ENCODE assay signal across 9 cellular contexts in the genomic region with DNA sequence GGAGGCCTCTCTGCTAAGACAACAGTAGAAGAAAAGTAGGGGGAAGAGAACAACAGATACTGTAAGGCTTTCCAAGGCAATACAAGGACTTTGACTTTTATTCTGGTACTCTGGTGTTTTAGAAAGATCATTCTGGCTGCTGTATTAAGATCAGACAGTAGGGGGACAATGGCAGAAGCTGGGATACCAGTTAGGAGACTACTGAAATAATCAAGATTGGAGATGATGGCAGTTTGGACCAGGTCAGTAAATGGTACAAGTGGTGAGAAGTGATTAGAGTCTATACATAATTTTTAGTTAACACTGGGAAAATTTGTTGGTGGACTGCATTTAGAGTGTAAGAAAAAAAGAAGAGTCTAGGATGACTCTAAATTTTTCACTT.
DNase-seq lines count a peak whose midpoint lies in the region; ATAC-seq and TF ChIP-seq lines count a peak whose summit lies in the region.
"Had no signal": no experiment of that assay in that cellular context is flagged by ENCODE, and none has a peak within 500 bp of the region (broad histone marks: within the 10 kb centered on the region; RNA-seq: fewer than 3 reads in every experiment).

No MANE protein-coding gene starts in this region.

- no peaks in the 10 kb centered on the region for H3K27me3 ChIP-seq in adrenal gland
- no peaks in the 10 kb centered on the region for H3K27me3 ChIP-seq in left lung
- no peaks in the 10 kb centered on the region for H3K27me3 ChIP-seq in MG63

- TF ChIP-seq CTCF in adrenal gland (IDR thresholded peaks at IDR 0.05) (peak; percentile 9 to 55 (median 48)), left lung (IDR thresholded peaks at IDR 0.05) (peak; percentile 20 to 30)

- H3K9me3 Mint-ChIP-seq in activated naive CD4-positive, alpha-beta T cell treated with anti-CD3 and anti-CD28 coated beads, Interleukin-2, amount 50 U/mL, for 72 hours: no peaks in the 10 kb centered on the region
- H3K9me3 Mint-ChIP-seq in activated T-helper 2 cell treated with anti-CD3 and anti-CD28 coated beads, Interferon-gamma antibody, Interleukin-2, Interleukin-4, amounts not matched to agents 10 μg/mL and 5 μg/mL and 100 μg/mL, durations not matched to agents 14 hours and 24 hours and 36 hours: no peaks in the 10 kb centered on the region

- peaks cover 0 to 7% of the 10 kb centered on the region in 2 donors for H3K36me3 Mint-ChIP-seq in activated naive CD4-positive, alpha-beta T cell treated with anti-CD3 and anti-CD28 coated beads, Interleukin-2, amount 50 U/mL, for 72 hours
- peaks cover 60% of the 10 kb centered on the region for H3K36me3 Mint-ChIP-seq in activated T-helper 2 cell treated with anti-CD3 and anti-CD28 coated beads, Interferon-gamma antibody, Interleukin-2, Interleukin-4, amounts not matched to agents 10 μg/mL and 5 μg/mL and 100 μg/mL, durations not matched to agents 14 hours and 24 hours and 36 hours (ENCODE audit: low read depth)

- peaks cover 1% of the 10 kb centered on the region for H3K4me1 Mint-ChIP-seq in activated T-helper 2 cell treated with anti-CD3 and anti-CD28 coated beads, Interferon-gamma antibody, Interleukin-2, Interleukin-4, amounts not matched to agents 10 μg/mL and 5 μg/mL and 100 μg/mL, durations not matched to agents 14 hours and 24 hours and 36 hours (ENCODE audit: low read depth)

- peak overlapping the region; percentile 0 to 2 for H3K27ac Mint-ChIP-seq in activated naive CD4-positive, alpha-beta T cell treated with anti-CD3 and anti-CD28 coated beads, Interleukin-2, amount 50 U/mL, for 72 hours
- H3K27ac Mint-ChIP-seq in activated T-helper 2 cell treated with anti-CD3 and anti-CD28 coated beads, Interferon-gamma antibody, Interleukin-2, Interleukin-4, amounts not matched to agents 10 μg/mL and 5 μg/mL and 100 μg/mL, durations not matched to agents 14 hours and 24 hours and 36 hours: no peak overlapping the region
- H3K27ac Mint-ChIP-seq: activated naive CD8-positive, alpha-beta T cell had no signal

- peaks cover 0 to 43% of the 10 kb centered on the region in 2 donors for H3K36me3 ChIP-seq in adrenal gland (replicated peaks in 1 of 2)
- peaks cover 0 to 88% of the 10 kb centered on the region in 2 donors for H3K36me3 ChIP-seq in left lung
- peaks cover 16% of the 10 kb centered on the region for H3K36me3 ChIP-seq in MG63

- no peaks in the 10 kb centered on the region for H3K9me3 ChIP-seq in adrenal gland (replicated peaks in 1 of 3)
- H3K9me3 ChIP-seq in left lung: no peaks in the 10 kb centered on the region
- H3K9me3 ChIP-seq in MG63: no peaks in the 10 kb centered on the region

- peak in 1 of 2 donors; percentile 40 for ATAC-seq in activated naive CD4-positive, alpha-beta T cell treated with anti-CD3 and anti-CD28 coated beads, Interleukin-2, amount 50 U/mL, for 72 hours
- ATAC-seq in left lung: peak; percentile 44
- ATAC-seq in GM18873 (IDR thresholded peaks at IDR 0.05; ENCODE audit: low FRiP score, unreplicated experiment): no peak

- H3K27me3 Mint-ChIP-seq in activated T-helper 2 cell treated with anti-CD3 and anti-CD28 coated beads, Interferon-gamma antibody, Interleukin-2, Interleukin-4, amounts not matched to agents 10 μg/mL and 5 μg/mL and 100 μg/mL, durations not matched to agents 14 hours and 24 hours and 36 hours (ENCODE audit: low read depth): no peaks in the 10 kb centered on the region
- H3K27me3 Mint-ChIP-seq: activated naive CD8-positive, alpha-beta T cell had no signal

- DNase-seq in activated naive CD4-positive, alpha-beta T cell treated with anti-CD3 and anti-CD28 coated beads, Interleukin-2, amount 50 U/mL, for 72 hours (ENCODE audit: low spot score in 2 of 2): no peak
- no peak for DNase-seq in activated naive CD4-positive, alpha-beta T cell treated with Interleukin-2 at 50 U/mL for 16 hours
- DNase-seq in Jurkat, Clone E6-1 (ENCODE audit: low read depth, low spot score): peak; percentile 24
- DNase-seq in adrenal gland (no peak), left lung (no peak), MG63 (no peak)
- DNase-seq in activated T-helper 2 cell treated with anti-CD3 and anti-CD28 coated beads, Interferon-gamma antibody, Interleukin-2, Interleukin-4, amounts not matched to agents 10 μg/mL and 5 μg/mL and 100 μg/mL, durations not matched to agents 14 hours and 24 hours and 36 hours (ENCODE audit: low spot score): no peak

- H3K4me1 ChIP-seq in adrenal gland (replicated peaks in 1 of 2) (no peaks in the 10 kb centered on the region), left lung (no peaks in the 10 kb centered on the region)

- H3K27ac ChIP-seq in adrenal gland: no peak overlapping the region
- no peak overlapping the region for H3K27ac ChIP-seq in left lung

- intact Hi-C loops in adrenal gland (cut with DNase I) (no loop called here), left lung (cut with DNase I) (no loop called here)
- intact Hi-C loops in activated T-helper 2 cell treated with anti-CD3 and anti-CD28 coated beads, Interferon-gamma antibody, Interleukin-2, Interleukin-4, amounts not matched to agents 10 μg/mL and 5 μg/mL and 100 μg/mL, durations not matched to agents 14 hours and 24 hours and 36 hours (cut with micrococcal nuclease): loop anchor here (5.0 kb wide), 1 partner anchor 140 kb away; the partner anchor contains the start of gene ROCK1

- no peak overlapping the region for H3K4me3 ChIP-seq in Jurkat, Clone E6-1 (ENCODE audit: low read length)
- H3K4me3 ChIP-seq in adrenal gland: no peak overlapping the region
- no peak overlapping the region for H3K4me3 ChIP-seq in left lung
- no peak overlapping the region for H3K4me3 ChIP-seq in MG63

- no peak for TF ChIP-seq POLR2A in adrenal gland (IDR thresholded peaks at IDR 0.05)

- H3K4me3 Mint-ChIP-seq in activated T-helper 2 cell treated with anti-CD3 and anti-CD28 coated beads, Interferon-gamma antibody, Interleukin-2, Interleukin-4, amounts not matched to agents 10 μg/mL and 5 μg/mL and 100 μg/mL, durations not matched to agents 14 hours and 24 hours and 36 hours (ENCODE audit: low read depth): no peak overlapping the region
- H3K4me3 Mint-ChIP-seq: activated naive CD8-positive, alpha-beta T cell had no signal
